In genomic region chr3:101518421-101518871, GRCh38 we compare ENCODE assay signal across 9 cellular contexts. TPM values are rescaled to one million over a fixed set of nuclear protein-coding genes. Genes with fewer than 3 reads are reported as not detected.
DNase-seq lines count a peak whose midpoint lies in the region; ATAC-seq, FAIRE-seq and TF ChIP-seq lines count a peak whose summit lies in the region.
"Had no signal": no experiment of that assay in that cellular context is flagged by ENCODE, and none has a peak within 500 bp of the region (broad histone marks: within the 10 kb centered on the region; RNA-seq: fewer than 3 reads in every experiment).

No MANE protein-coding gene starts in this region.

- no peak overlapping the region for H2AK5ac ChIP-seq in IMR-90 (ENCODE audit: low read depth, low read length)

- H3K9me3 ChIP-seq in IMR-90 (ENCODE audit: control insufficient read depth, insufficient read depth, low read length) (no peaks in the 10 kb centered on the region), osteoblast (ENCODE audit: low read depth, low read length) (no peaks in the 10 kb centered on the region)
- H3K9me3 ChIP-seq: gastrocnemius medialis had no signal

- H3K4me1 ChIP-seq in IMR-90 (ENCODE audit: control insufficient read depth, insufficient read depth, low read length): no peaks in the 10 kb centered on the region
- peaks cover 4% of the 10 kb centered on the region for H3K4me1 ChIP-seq in osteoblast (ENCODE audit: insufficient read depth, low read length)
- H3K4me1 ChIP-seq: gastrocnemius medialis had no signal

- H3K36me3 ChIP-seq in IMR-90 (ENCODE audit: control insufficient read depth, insufficient read depth, low read length): no peaks in the 10 kb centered on the region
- no peaks in the 10 kb centered on the region for H3K36me3 ChIP-seq in osteoblast (ENCODE audit: insufficient read depth, low read length)
- H3K36me3 ChIP-seq: gastrocnemius medialis had no signal

- no peak overlapping the region for H3K56ac ChIP-seq in IMR-90 (ENCODE audit: extremely low read depth, insufficient read depth, low read length)

- H3K27me3 ChIP-seq in IMR-90 (ENCODE audit: control insufficient read depth, insufficient read depth, low read length): peaks cover 9% of the 10 kb centered on the region
- peaks cover 27% of the 10 kb centered on the region for H3K27me3 ChIP-seq in osteoblast (ENCODE audit: insufficient read depth, low read length)

- no peak overlapping the region for H2AK9ac ChIP-seq in IMR-90 (replicated peaks; ENCODE audit: low read depth, low read length, poor library complexity)

- ATAC-seq in GM21576 (IDR thresholded peaks at IDR 0.05; ENCODE audit: unreplicated experiment) (peak; percentile 98), IMR-90 (ENCODE audit: low read depth) (no peak)

- no peak overlapping the region for H2BK15ac ChIP-seq in IMR-90 (ENCODE audit: low read depth, low read length)

- in situ Hi-C loops in IMR-90 (cut with MboI; ENCODE audit: low sequenced_read_pairs): no loop called here

- H2AFZ ChIP-seq in IMR-90 (replicated peaks; ENCODE audit: low read length, poor library complexity) (no peak overlapping the region), osteoblast (ENCODE audit: low read length) (peak overlapping the region; percentile 67)

- TF ChIP-seq CTCF in IMR-90 (conservative IDR thresholded peaks at IDR 0.05; ENCODE audit: low read depth, low read length) (no peak), osteoblast (IDR thresholded peaks at IDR 0.05; ENCODE audit: extremely low read depth, low read depth, low read length) (no peak), lower leg skin (IDR thresholded peaks at IDR 0.05) (no peak)

- no peaks in the 10 kb centered on the region; a peak in 1 of 4 replicates for H3K79me1 ChIP-seq in IMR-90 (ENCODE audit: low read depth in 1 of 2, low read length in 2 of 2)

- no peak overlapping the region for H2BK20ac ChIP-seq in IMR-90 (ENCODE audit: low read depth, low read length)

- no peak overlapping the region for H3K23ac ChIP-seq in IMR-90 (ENCODE audit: low read depth, low read length)

- no peaks in the 10 kb centered on the region for H3K9me1 ChIP-seq in IMR-90 (ENCODE audit: insufficient read depth, low read length)

- no peak overlapping the region for H3K4me2 ChIP-seq in IMR-90 (ENCODE audit: low read depth, low read length)
- H3K4me2 ChIP-seq in osteoblast (ENCODE audit: insufficient read depth, low read length): no peak overlapping the region

- DNase-seq in GM12891 (ENCODE audit: insufficient read length, low spot score) (peak; percentile 31), IMR-90 (peak; percentile 32), osteoblast (ENCODE audit: insufficient read length, low spot score, missing footprints) (no peak), NCI-H2227 treated with DMSO at 0.1 percent for 48 hours (lab: John Stamatoyannopoulos, UW) (no peak), lower leg skin (ENCODE audit: low spot score in 2 of 2) (no peak), caudate nucleus (lab: John Stamatoyannopoulos, UW) (no peak)
- peak; percentile 12 for DNase-seq in activated CD8-positive, alpha-beta memory T cell treated with anti-CD3 and anti-CD28 coated beads, Interleukin-2, amount 50 U/mL, for 1 hour (ENCODE audit: extremely low read depth)
- DNase-seq: gastrocnemius medialis had no signal

- TF ChIP-seq POLR2A in GM12891 (IDR thresholded peaks at IDR 0.05; ENCODE audit: low read depth, low read length) (peak; percentile 79), IMR-90 (IDR thresholded peaks at IDR 0.05; ENCODE audit: low read depth, low read length) (no peak), lower leg skin (IDR thresholded peaks at IDR 0.05) (no peak)

- H2BK120ac ChIP-seq in IMR-90 (ENCODE audit: low read depth, low read length): no peak overlapping the region

- no peak overlapping the region for H4K8ac ChIP-seq in IMR-90 (ENCODE audit: low read depth in 2 of 2, low read length in 2 of 2)

- no peak overlapping the region for H3K14ac ChIP-seq in IMR-90 (replicated peaks; ENCODE audit: low read depth, low read length)

- 79% methylated on average over 1 of the region's 3 CpGs; no CpG with 5 or more reads in 1 of the 2 experiments for WGBS in IMR-90 (ENCODE audit: extremely low coverage in 2 of 2, insufficient read length in 1 of 2), 2 experiments
- WGBS in lower leg skin, 2 donors: 51 to 75% methylated on average over 3 of the region's 3 CpGs

- H2BK5ac ChIP-seq in IMR-90 (ENCODE audit: low read depth, low read length, poor library complexity, severe bottlenecking): no peak overlapping the region

- TF ChIP-seq RAD21 in IMR-90 (IDR thresholded peaks at IDR 0.05; ENCODE audit: low read length): no peak

- no peaks in the 10 kb centered on the region for H4K20me1 ChIP-seq in IMR-90 (ENCODE audit: insufficient read depth, low read length)
- no peaks in the 10 kb centered on the region for H4K20me1 ChIP-seq in osteoblast (ENCODE audit: insufficient read depth, low read length)

- BruUV-seq in IMR-90 (replicated peaks; lab: Mats Ljungman, UMichigan): no TSS peak

- POLR2A ChIA-PET in IMR-90 (lab: Charles Lee; ENCODE audit: unreplicated experiment): interaction anchor here (0.6 kb wide), 1 partner anchor 9 kb away, joined by 3 read pairs; no protein-coding TSS in a partner anchor

- H4K5ac ChIP-seq in IMR-90 (ENCODE audit: low read depth, low read length): no peak overlapping the region

- H4K91ac ChIP-seq in IMR-90 (ENCODE audit: insufficient read depth, low read depth, low read length): no peak overlapping the region

- no peak overlapping the region for H3K9ac ChIP-seq in IMR-90 (ENCODE audit: low read depth, low read length)

- intact Hi-C loops in IMR-90 (cut with micrococcal nuclease) (no loop called here), lower leg skin (cut with DNase I; ENCODE audit: low total_unique reads) (no loop called here)

- H3K79me2 ChIP-seq in osteoblast (ENCODE audit: insufficient read depth, low read length): no peaks in the 10 kb centered on the region

- H3K27ac ChIP-seq in IMR-90 (ENCODE audit: insufficient read depth, low read length) (no peak overlapping the region), osteoblast (ENCODE audit: low read depth, low read length) (no peak overlapping the region), caudate nucleus (ENCODE audit: low read depth, low read length) (no peak overlapping the region)
- H3K27ac ChIP-seq: gastrocnemius medialis had no signal

- dilution Hi-C loops in IMR-90 (cut with HindIII; ENCODE audit: low sequenced_read_pairs, unreplicated experiment): no loop called here

- CTCF ChIA-PET in IMR-90 (lab: Yijun Ruan, JAX): no interaction called here

- H3K18ac ChIP-seq in IMR-90 (ENCODE audit: low read depth, low read length): no peak overlapping the region

- H3K4ac ChIP-seq in IMR-90 (ENCODE audit: low read depth, low read length): no peak overlapping the region

- H3K4me3 ChIP-seq in IMR-90 (ENCODE audit: insufficient read depth, low read depth, low read length): no peak overlapping the region
- no peak overlapping the region for H3K4me3 ChIP-seq in osteoblast (ENCODE audit: insufficient read depth, low read length)
- no peak overlapping the region for H3K4me3 ChIP-seq in lower leg skin (ENCODE audit: low read depth, poor library complexity, severe bottlenecking)
- H3K4me3 ChIP-seq: gastrocnemius medialis had no signal

- peak; percentile 98 for FAIRE-seq in GM12891 (lab: Jason Lieb, UNC)

TF ChIP-seq in GM12891, 5 proteins besides CTCF, POLR2A, EP300 and RAD21:
- TF ChIP-seq POLR2AphosphoS5 (IDR thresholded peaks at IDR 0.05; ENCODE audit: low read depth, low read length) (peak; percentile 73; the same call in 1 of the 2 replicates), TAF1 (IDR thresholded peaks at IDR 0.05; ENCODE audit: low read depth, low read length) (no peak; the same call in 1 of the 2 replicates), PAX5 (IDR thresholded peaks at IDR 0.05; ENCODE audit: insufficient read depth, low read length, severe bottlenecking) (no peak), POU2F2 (IDR thresholded peaks at IDR 0.05; ENCODE audit: low read depth, low read length) (peak; percentile 75), SPI1 (IDR thresholded peaks at IDR 0.05; ENCODE audit: low read depth, low read length) (peak; percentile 48)

TF ChIP-seq in IMR-90, 13 proteins besides CTCF, POLR2A, EP300 and RAD21 (continues in another document):
- TF ChIP-seq CHD1 (IDR thresholded peaks at IDR 0.05; ENCODE audit: low read depth, low read length): no peak
- no peak for TF ChIP-seq CEBPB (IDR thresholded peaks at IDR 0.05; ENCODE audit: low read depth, low read length)
- no peak for TF ChIP-seq USF2 (IDR thresholded peaks at IDR 0.05; ENCODE audit: low read depth, low read length)
- no peak for TF ChIP-seq FOS (IDR thresholded peaks at IDR 0.05; ENCODE audit: low read depth, low read length)
- no peak for TF ChIP-seq RFX5 (IDR thresholded peaks at IDR 0.05; ENCODE audit: low read depth, low read length)
- TF ChIP-seq BHLHE40 (IDR thresholded peaks at IDR 0.05; ENCODE audit: low read depth, low read length): no peak
- TF ChIP-seq MXI1 (IDR thresholded peaks at IDR 0.05; ENCODE audit: borderline replicate concordance, low read depth, low read length): no peak

RNA-seq across cellular contexts. Expression of gene SENP7, which starts 5.4 kb away (rescaled TPM):
- polyA plus RNA-seq in GM12891 (2012; ENCODE audit: low read depth, missing spikeins): 4.3 TPM
- 8.4 and 14.7 TPM in 2 replicates for total RNA-seq in IMR-90 (2012; rRNA removed)
- 4.4 and 5.5 TPM in 2 replicates for polyA plus RNA-seq in IMR-90 (2012; rRNA removed)
- polyA plus RNA-seq in IMR-90 (2012; cell fraction: cytosol; rRNA removed): 0.20 and 0.26 TPM in 2 replicates
- 2.2 and 23.6 TPM in 2 replicates for polyA plus RNA-seq in IMR-90 (2012; cell fraction: nucleus; rRNA removed; ENCODE audit: low replicate concordance)
- total RNA-seq in osteoblast: 11.2 and 11.8 TPM in 2 replicates
- 10 to 100 TPM; 13.2 to 18.3 (median 15.8) TPM for total RNA-seq in lower leg skin

RNA-seq across cellular contexts. Expression of gene TRMT10C, which starts 43.2 kb away (rescaled TPM):
- polyA plus RNA-seq in GM12891 (2012; ENCODE audit: low read depth, missing spikeins): 28.6 TPM
- total RNA-seq in IMR-90 (2012; rRNA removed): 17.0 and 27.2 TPM in 2 replicates
- 11.6 and 13.6 TPM in 2 replicates for polyA plus RNA-seq in IMR-90 (2012; rRNA removed)
- polyA plus RNA-seq in IMR-90 (2012; cell fraction: cytosol; rRNA removed): 2.5 and 2.8 TPM in 2 replicates
- polyA plus RNA-seq in IMR-90 (2012; cell fraction: nucleus; rRNA removed; ENCODE audit: low replicate concordance): 1.2 and 4.6 TPM in 2 replicates
- total RNA-seq in osteoblast: 25.0 and 25.6 TPM in 2 replicates
- 10 to 100 TPM; 14.3 to 22.3 (median 20.4) TPM for total RNA-seq in lower leg skin

RNA-seq across cellular contexts. Expression of gene PCNP, which starts 55.5 kb away (rescaled TPM):
- polyA plus RNA-seq in GM12891 (2012; ENCODE audit: low read depth, missing spikeins): 61.4 TPM
- total RNA-seq in IMR-90 (2012; rRNA removed) (34.6 and 87.5 TPM in 2 replicates), osteoblast (92.6 and 93.4 TPM in 2 replicates), lower leg skin (10 to 100 TPM; 55.3 to 73.8 (median 61.0) TPM)
- polyA plus RNA-seq in IMR-90 (2012; rRNA removed): 39.5 and 53.2 TPM in 2 replicates
- polyA plus RNA-seq in IMR-90 (2012; cell fraction: cytosol; rRNA removed): 4.7 and 7.2 TPM in 2 replicates
- 3.4 and 40.1 TPM in 2 replicates for polyA plus RNA-seq in IMR-90 (2012; cell fraction: nucleus; rRNA removed; ENCODE audit: low replicate concordance)

Comparison
In these comparisons a context has a peak if more than half of its experiments do, and no peak if none do; other contexts are left out.
1. DNase-seq: peak in GM12891 (single experiment), IMR-90 (single experiment) and activated CD8-positive, alpha-beta memory T cell treated with anti-CD3 and anti-CD28 coated beads, Interleukin-2, amount 50 U/mL, for 1 hour (single experiment); none in osteoblast (single experiment), NCI-H2227 treated with DMSO at 0.1 percent for 48 hours (single experiment), lower leg skin (0 of 2) and caudate nucleus (0 of 61).